In genomic region chr5:167305591-167306213, GRCh38 we compare ENCODE assay signal across 25 cellular contexts.
DNase-seq lines count a peak whose midpoint lies in the region; ATAC-seq, FAIRE-seq and TF ChIP-seq lines count a peak whose summit lies in the region.
"Had no signal": no experiment of that assay in that cellular context is flagged by ENCODE, and none has a peak within 500 bp of the region (broad histone marks: within the 10 kb centered on the region; RNA-seq: fewer than 3 reads in every experiment).

No MANE protein-coding gene starts in this region.

- H3K27ac ChIP-seq in BLaER1 (peak overlapping the region; percentile 87), HUES48 (ENCODE audit: low read depth, low read length) (peak overlapping the region; percentile 60), H1 (ENCODE audit: low read depth, low read length) (no peak overlapping the region), iPS-20b (ENCODE audit: low read length) (peak overlapping the region; percentile 42)
- H3K27ac ChIP-seq: 22Rv1, HL-60 had no signal

- no peak overlapping the region for H2BK15ac ChIP-seq in H1 (ENCODE audit: low read length)

- ATAC-seq in GM18870 (IDR thresholded peaks at IDR 0.05; ENCODE audit: unreplicated experiment): no peak
- ATAC-seq: CD8-positive, alpha-beta T cell; Panc1 had no signal

- TF ChIP-seq RAD21 in H1 (IDR thresholded peaks at IDR 0.05 in 1 of 2, conservative IDR thresholded peaks at IDR 0.05 in 1 of 2; ENCODE audit: low read depth in 2 of 2, low read length in 2 of 2): no peak

- no peak overlapping the region for H3K14ac ChIP-seq in H1 (ENCODE audit: insufficient read length)

- peaks cover 65% of the 10 kb centered on the region for H3K4me1 ChIP-seq in BLaER1
- H3K4me1 ChIP-seq in HUES48 (ENCODE audit: control insufficient read depth, insufficient read depth, low read length): peaks cover 36% of the 10 kb centered on the region
- H3K4me1 ChIP-seq in H1 (replicated peaks in 1 of 4; ENCODE audit: control insufficient read depth in 3 of 4, insufficient read depth in 4 of 4, low read length in 3 of 4): peaks cover 0 to 26% (median 17%) of the 10 kb centered on the region in 4 experiments
- peaks cover 37% of the 10 kb centered on the region for H3K4me1 ChIP-seq in iPS-20b (ENCODE audit: insufficient read depth, low read length)

- no peak overlapping the region; the same call in 1 of the 2 replicates for H2AK5ac ChIP-seq in H1 (ENCODE audit: low read depth, low read length)

- H4K5ac ChIP-seq in H1 (ENCODE audit: insufficient read length, low read depth, low read length): peak overlapping the region; percentile 37

- H3K27me3 ChIP-seq in BLaER1: no peaks in the 10 kb centered on the region
- no peaks in the 10 kb centered on the region for H3K27me3 ChIP-seq in HUES48 (ENCODE audit: control insufficient read depth, insufficient read depth, low read length)
- peaks cover 0 to 2% (median 0%) of the 10 kb centered on the region in 4 experiments; a peak in 1 of 7 replicates for H3K27me3 ChIP-seq in H1 (replicated peaks in 1 of 4; ENCODE audit: control insufficient read depth in 3 of 4, extremely low read depth in 1 of 4, insufficient read depth in 3 of 4, low read length in 3 of 4)
- no peaks in the 10 kb centered on the region for H3K27me3 ChIP-seq in iPS-20b (ENCODE audit: insufficient read depth, low read length)

- no peak for TF ChIP-seq POLR2A in H1 (IDR thresholded peaks at IDR 0.05; ENCODE audit: control extremely low read depth in 1 of 2, low read depth in 2 of 2, low read length in 2 of 2)

- no peak overlapping the region for H2AFZ ChIP-seq in H1 (ENCODE audit: low read length)

- H4K8ac ChIP-seq in H1 (ENCODE audit: extremely low read depth, insufficient read depth, low read length): no peak overlapping the region

- DNase-seq in H1 (ENCODE audit: low read depth in 1 of 2, low spot score in 2 of 2) (no peak), EL (no peak), NCI-H2081 (lab: John Stamatoyannopoulos, UW) (no peak), NCI-H526 (lab: John Stamatoyannopoulos, UW) (no peak)
- DNase-seq: ACHN; C1 segment of cervical spinal cord; Calu3; CD8-positive, alpha-beta T cell; DMS153; GDM1; GOT3; NCI-H1105; NCI-H146; NCI-H2029; NCI-H2171; NCI-H446; T-helper 1 cell had no signal

- H2BK20ac ChIP-seq in H1 (ENCODE audit: low read length): peak overlapping the region; percentile 87

- FAIRE-seq in H1 (lab: Jason Lieb, UNC): peak; percentile 88
- FAIRE-seq: GM18507 had no signal

- WGBS in H1 (ENCODE audit: extremely low coverage in 1 of 2, insufficient coverage in 1 of 2, insufficient read length in 1 of 2, insufficient replicate concordance in 2 of 2, low coverage in 1 of 2, low lambda C conversion rate in 2 of 2, missing lambda C conversion rate in 1 of 2), 2 experiments: 37% methylated on average over 9 of the region's 9 CpGs; no CpG with 5 or more reads in 1 of the 2 experiments

- H3K9me3 ChIP-seq in BLaER1 (peaks cover 29% of the 10 kb centered on the region), HUES48 (ENCODE audit: control insufficient read depth, insufficient read depth, low read length) (no peaks in the 10 kb centered on the region), H1 (ENCODE audit: insufficient read depth in 2 of 2, low read depth in 1 of 2, low read length in 1 of 2) (no peaks in the 10 kb centered on the region), iPS-20b (ENCODE audit: insufficient read depth, low read depth, low read length) (no peaks in the 10 kb centered on the region)

- CTCF ChIA-PET in H1 (lab: Charles Lee; ENCODE audit: partially characterized antibody): interaction anchor here (1.3 kb wide), 1 partner anchor 222 kb away, joined by 3 read pairs; no protein-coding TSS in a partner anchor

- no peaks in the 10 kb centered on the region for H3K79me1 ChIP-seq in H1 (ENCODE audit: low read depth, low read length)

- H4K91ac ChIP-seq in H1 (replicated peaks; ENCODE audit: insufficient read length, low read length): peak overlapping the region; percentile 49

- TF ChIP-seq EP300 in H1 (IDR thresholded peaks at IDR 0.05; ENCODE audit: borderline replicate concordance in 1 of 2, low read depth in 2 of 2, low read length in 2 of 2): no peak

- H3K9ac ChIP-seq in BLaER1 (peak overlapping the region; percentile 41; the same call in 1 of the 2 replicates), HUES48 (ENCODE audit: low read depth, low read length) (no peak overlapping the region), H1 (replicated peaks in 1 of 4; ENCODE audit: extremely low read depth in 1 of 4, low read depth in 3 of 4, low read length in 3 of 4) (no peak overlapping the region), iPS-20b (ENCODE audit: low read depth, low read length) (peak overlapping the region; percentile 32; the same call in 1 of the 2 replicates)

- H3K36me3 ChIP-seq in BLaER1: no peaks in the 10 kb centered on the region; the same call in 1 of the 2 replicates
- H3K36me3 ChIP-seq in HUES48 (ENCODE audit: control insufficient read depth, insufficient read depth, low read length): no peaks in the 10 kb centered on the region
- H3K36me3 ChIP-seq in H1 (ENCODE audit: control insufficient read depth in 2 of 4, insufficient read depth in 4 of 4, low read length in 3 of 4): no peaks in the 10 kb centered on the region
- H3K36me3 ChIP-seq in iPS-20b (ENCODE audit: insufficient read depth, low read depth, low read length): no peaks in the 10 kb centered on the region

- peak overlapping the region; percentile 93 for H3K18ac ChIP-seq in H1 (ENCODE audit: extremely low read depth, low read length)

- H2BK12ac ChIP-seq in H1 (ENCODE audit: low read depth, low read length): peak overlapping the region; percentile 70

- H3K4me2 ChIP-seq in BLaER1 (peak overlapping the region; percentile 82), H1 (ENCODE audit: insufficient read depth in 1 of 2, low read depth in 2 of 2, low read length in 2 of 2) (peak overlapping the region; percentile 41 to 75; a peak in 3 of 4 replicates)

- peak overlapping the region; percentile 57; the same call in 1 of the 2 replicates for H2BK5ac ChIP-seq in H1 (ENCODE audit: low read depth, low read length)

- H3K79me2 ChIP-seq in H1 (ENCODE audit: control insufficient read depth in 1 of 2, insufficient read depth in 2 of 2, low read length in 2 of 2): no peaks in the 10 kb centered on the region

- peak overlapping the region; percentile 49 for H2BK120ac ChIP-seq in H1 (replicated peaks; ENCODE audit: low read depth, low read length)

- POLR2A ChIA-PET in H1 (lab: Charles Lee; ENCODE audit: partially characterized antibody): interaction anchor here (0.5 to 4.1 kb wide), 6 partner anchors 9 to 50 kb away, joined by 3 to 19 read pairs (median 4); no protein-coding TSS in a partner anchor

- H3K23ac ChIP-seq in H1 (ENCODE audit: insufficient read length): no peak overlapping the region

- TF ChIP-seq CTCF in H1 (IDR thresholded peaks at IDR 0.05; ENCODE audit: control extremely low read depth in 1 of 3, insufficient read depth in 1 of 3, low read depth in 1 of 3, low read length in 3 of 3): no peak

- no peak overlapping the region for H3K4me3 ChIP-seq in BLaER1
- 0 out of 2 replicates have a peak overlapping the region, but pooled peaks have one; percentile 6 for H3K4me3 ChIP-seq in HUES48 (ENCODE audit: low read depth, low read length)
- H3K4me3 ChIP-seq in H1 (ENCODE audit: extremely low read depth in 1 of 4, insufficient read depth in 2 of 4, low read depth in 3 of 4, low read length in 4 of 4): peak overlapping the region in 2 of 4 experiments; percentile 2 to 37; a peak in 2 of 8 replicates
- peak overlapping the region; percentile 39 for H3K4me3 ChIP-seq in iPS-20b (ENCODE audit: low read length)

- H3K56ac ChIP-seq in H1 (replicated peaks; ENCODE audit: insufficient read length, low read depth, low read length): no peak overlapping the region

- H3K23me2 ChIP-seq in H1 (ENCODE audit: low read depth, low read length): no peaks in the 10 kb centered on the region; the same call in 1 of the 2 replicates

- H3K4ac ChIP-seq in H1 (replicated peaks; ENCODE audit: insufficient read length, low read depth, low read length): peak overlapping the region; percentile 34

- H4K20me1 ChIP-seq in BLaER1 (no peaks in the 10 kb centered on the region), H1 (replicated peaks in 1 of 2; ENCODE audit: control insufficient read depth in 1 of 2, insufficient read depth in 2 of 2, low read length in 2 of 2) (no peaks in the 10 kb centered on the region)

TF ChIP-seq in H1, 55 proteins besides CTCF, POLR2A, EP300 and RAD21:
- peak; percentile 50 to 56; a peak in 2 of 4 replicates for TF ChIP-seq HDAC2 (IDR thresholded peaks at IDR 0.05; ENCODE audit: borderline replicate concordance in 1 of 2, low read depth in 2 of 2, low read length in 2 of 2)
- TF ChIP-seq RBBP5 (IDR thresholded peaks at IDR 0.05; ENCODE audit: borderline replicate concordance, low read depth, low read length): no peak
- TF ChIP-seq TEAD4 (IDR thresholded peaks at IDR 0.05; ENCODE audit: low read depth, low read length): no peak
- TF ChIP-seq MAX (IDR thresholded peaks at IDR 0.05): no peak
- no peak for TF ChIP-seq SP4 (IDR thresholded peaks at IDR 0.05; ENCODE audit: low read length)
- peak; percentile 40 for TF ChIP-seq NANOG (IDR thresholded peaks at IDR 0.05; ENCODE audit: insufficient read depth, low read depth, low read length, poor library complexity, severe bottlenecking)
- TF ChIP-seq JUND (IDR thresholded peaks at IDR 0.05; ENCODE audit: low read length): no peak
- 0 out of 2 replicates have a peak, but pooled peaks have one; percentile 18 for TF ChIP-seq CEBPB (IDR thresholded peaks at IDR 0.05; ENCODE audit: low read depth, low read length)

Comparison
In these comparisons a context has a peak if more than half of its experiments do, and no peak if none do; other contexts are left out.
1. H3K9ac ChIP-seq: peak in BLaER1 (single experiment) and iPS-20b (single experiment); none in HUES48 (single experiment) and H1 (0 of 4).